In the genomic region with DNA sequence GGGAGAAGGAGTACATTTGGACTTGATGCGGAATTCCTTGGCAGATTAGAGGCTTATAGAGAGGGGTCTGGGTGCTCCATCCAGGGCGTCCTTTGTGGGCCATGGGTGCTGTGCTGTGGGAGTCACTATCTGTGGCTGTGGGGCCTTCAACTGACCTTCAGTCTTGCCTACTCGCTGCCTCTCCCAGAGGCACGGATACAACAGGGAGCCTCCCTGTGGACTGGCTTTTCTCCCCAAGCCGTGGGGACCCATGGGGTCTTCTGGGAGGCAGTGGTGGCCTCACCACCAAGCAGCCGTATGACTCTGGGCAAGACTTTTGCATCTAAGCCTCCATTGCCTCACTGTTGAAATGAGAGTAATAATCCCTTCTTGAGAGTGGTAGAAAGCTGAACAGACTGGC, we compare ENCODE assay signal across 16 cellular contexts.
DNase-seq lines count a peak whose midpoint lies in the region; ATAC-seq, FAIRE-seq and TF ChIP-seq lines count a peak whose summit lies in the region.
"Had no signal": no experiment of that assay in that cellular context is flagged by ENCODE, and none has a peak within 500 bp of the region (broad histone marks: within the 10 kb centered on the region; RNA-seq: fewer than 3 reads in every experiment).

No MANE protein-coding gene starts in this region.

- 0% methylated on average over 1 of the region's 6 CpGs for WGBS in HepG2 (ENCODE audit: low lambda C conversion rate)
- no CpG with 5 or more reads among the region's 6 CpGs for WGBS in right lobe of liver (ENCODE audit: insufficient coverage, low coverage, low lambda C conversion rate, missing lambda C conversion rate)
- 57 to 61% methylated on average over 5 to 6 of the region's 6 CpGs for WGBS in body of pancreas, 2 donors

- H4K20me1 ChIP-seq in HepG2 (ENCODE audit: insufficient read depth, low read length), result no peaks in the 10 kb centered on the region

- H3K36me3 ChIP-seq in HepG2 (replicated peaks in 1 of 2; ENCODE audit: control insufficient read depth in 1 of 2, insufficient read depth in 2 of 2, low read length in 2 of 2) (no peaks in the 10 kb centered on the region), right lobe of liver (no peaks in the 10 kb centered on the region), SK-N-MC (ENCODE audit: insufficient read depth, low read length) (no peaks in the 10 kb centered on the region), body of pancreas (replicated peaks in 1 of 2; ENCODE audit: insufficient read depth in 1 of 2, low read depth in 2 of 2) (no peaks in the 10 kb centered on the region)
- no peaks in the 10 kb centered on the region for H3K36me3 ChIP-seq in effector memory CD4-positive, alpha-beta T cell (ENCODE audit: control insufficient read depth, insufficient read depth, low read length)
- H3K36me3 ChIP-seq: BE2C had no signal

- peaks cover 12% of the 10 kb centered on the region for H3K4me1 Mint-ChIP-seq in stimulated activated effector memory CD8-positive, alpha-beta T cell treated with anti-CD3 and anti-CD28 coated beads, Interleukin-12 subunit alpha, Interleukin-12 subunit beta, amount 100 ng/mL, for 72 hours

- no peaks in the 10 kb centered on the region for H3K79me2 ChIP-seq in HepG2 (ENCODE audit: insufficient read depth, low read length)

- POLR2A ChIA-PET in HepG2 (lab: Yijun Ruan, JAX), result no interaction called here

- ATAC-seq in HepG2 (peak; percentile 6; the same call in 1 of the 3 replicates), right lobe of liver (no peak), body of pancreas (no peak)
- no peak for ATAC-seq in stimulated activated effector memory CD8-positive, alpha-beta T cell treated with anti-CD3 and anti-CD28 coated beads, Interleukin-12 subunit alpha, Interleukin-12 subunit beta, amount 100 ng/mL, for 72 hours

- in situ Hi-C loops in HepG2 (cut with HindIII; ENCODE audit: extremely low pct_ligation_motif_present, low pct_unique_long_range_greater_than_20kb), result loop anchor here (5.0 kb wide), 2 partner anchors 135 to 800 kb away; no protein-coding TSS in a partner anchor

- no peak for TF ChIP-seq CTCF in HepG2 (CRISPR knock-in tag; IDR thresholded peaks at IDR 0.05)
- TF ChIP-seq CTCF in right lobe of liver (IDR thresholded peaks at IDR 0.05), result no peak
- TF ChIP-seq CTCF in body of pancreas (IDR thresholded peaks at IDR 0.05), result no peak

- CTCF ChIA-PET in HepG2 (lab: Yijun Ruan, JAX; ENCODE audit: low intra/inter-chr PET ratio, low total read pairs), result interaction anchor here (2.0 kb wide), 1 partner anchor 801 kb away, joined by 17 read pairs; no protein-coding TSS in a partner anchor

- intact Hi-C loops in HepG2 (cut with micrococcal nuclease; ENCODE audit: unreplicated experiment) (no loop called here), right lobe of liver (cut with DNase I) (loop anchor here (10.0 kb wide), 1 partner anchor 803 kb away; no protein-coding TSS in a partner anchor), body of pancreas (cut with DNase I) (loop anchor here (10.0 kb wide), 1 partner anchor 803 kb away; no protein-coding TSS in a partner anchor)

- no peak for TF ChIP-seq EP300 in HepG2 (IDR thresholded peaks at IDR 0.05; ENCODE audit: low read depth in 2 of 2, low read length in 2 of 2)
- no peak for TF ChIP-seq EP300 in HepG2 (CRISPR knock-in tag; IDR thresholded peaks at IDR 0.05; ENCODE audit: borderline replicate concordance)

- H3K4me3 Mint-ChIP-seq in stimulated activated effector memory CD8-positive, alpha-beta T cell treated with anti-CD3 and anti-CD28 coated beads, Interleukin-12 subunit alpha, Interleukin-12 subunit beta, amount 100 ng/mL, for 72 hours, result no peak overlapping the region
- H3K4me3 Mint-ChIP-seq: CD14-positive monocyte; CD4-positive, alpha-beta memory T cell; H9 had no signal

- no peaks in the 10 kb centered on the region for H3K9me3 ChIP-seq in HepG2 (ENCODE audit: low read length)
- H3K9me3 ChIP-seq in right lobe of liver, result no peaks in the 10 kb centered on the region
- H3K9me3 ChIP-seq in SK-N-MC (ENCODE audit: low read depth, low read length), result no peaks in the 10 kb centered on the region
- H3K9me3 ChIP-seq in effector memory CD4-positive, alpha-beta T cell (ENCODE audit: control insufficient read depth, low read length), result no peaks in the 10 kb centered on the region
- no peaks in the 10 kb centered on the region for H3K9me3 ChIP-seq in body of pancreas
- H3K9me3 ChIP-seq: BE2C had no signal

- no peak overlapping the region for H2AFZ ChIP-seq in HepG2 (ENCODE audit: low read length)

- no peak overlapping the region for H3K9ac ChIP-seq in HepG2 (ENCODE audit: insufficient read depth, low read depth, low read length)
- peak overlapping the region; percentile 15 for H3K9ac ChIP-seq in SK-N-MC (ENCODE audit: insufficient read length)

- H3K27me3 ChIP-seq in HepG2 (ENCODE audit: control insufficient read depth in 1 of 2, insufficient read depth in 2 of 2, low read length in 2 of 2), result 0 out of 5 replicates have a peak, but pooled peaks cover 0 to 4% of the 10 kb centered on the region in 2 experiments
- H3K27me3 ChIP-seq in right lobe of liver, result no peaks in the 10 kb centered on the region
- no peaks in the 10 kb centered on the region for H3K27me3 ChIP-seq in effector memory CD4-positive, alpha-beta T cell (replicated peaks; ENCODE audit: control insufficient read depth, insufficient read depth, low read length, poor library complexity, severe bottlenecking)
- H3K27me3 ChIP-seq in body of pancreas, result no peaks in the 10 kb centered on the region
- H3K27me3 ChIP-seq: BE2C had no signal

- no TSS peak for BruUV-seq in HepG2 (replicated peaks; lab: Mats Ljungman, UMichigan)

- H3K4me2 ChIP-seq in HepG2 (ENCODE audit: low read depth, low read length), result no peak overlapping the region

- FAIRE-seq in HepG2 (lab: Jason Lieb, UNC), result no peak
- FAIRE-seq: H1 had no signal

- no peak for TF ChIP-seq RAD21 in HepG2 (CRISPR knock-in tag; IDR thresholded peaks at IDR 0.05)

- H3K9me3 Mint-ChIP-seq in stimulated activated effector memory CD8-positive, alpha-beta T cell treated with anti-CD3 and anti-CD28 coated beads, Interleukin-12 subunit alpha, Interleukin-12 subunit beta, amount 100 ng/mL, for 72 hours, result no peaks in the 10 kb centered on the region
- H3K9me3 Mint-ChIP-seq: CD14-positive monocyte; CD4-positive, alpha-beta memory T cell had no signal

- TF ChIP-seq POLR2A in HepG2 (IDR thresholded peaks at IDR 0.05; ENCODE audit: insufficient read depth in 1 of 2, low read depth in 2 of 2, low read length in 2 of 2) (no peak), right lobe of liver (IDR thresholded peaks at IDR 0.05) (no peak), body of pancreas (IDR thresholded peaks at IDR 0.05) (no peak)

- H3K27ac ChIP-seq in HepG2 (ENCODE audit: extremely low read length, insufficient read depth, low read length) (no peak overlapping the region), right lobe of liver (no peak overlapping the region), SK-N-MC (no peak overlapping the region), body of pancreas (no peak overlapping the region)
- no peak overlapping the region for H3K27ac ChIP-seq in effector memory CD4-positive, alpha-beta T cell (ENCODE audit: insufficient read depth, low read length, poor library complexity, severe bottlenecking)

- no peak for DNase-seq in HepG2 (ENCODE audit: low spot score)
- DNase-seq in right lobe of liver, result no peak
- no peak for DNase-seq in SK-N-MC (ENCODE audit: low read depth, low spot score)
- no peak for DNase-seq in stimulated activated effector memory CD8-positive, alpha-beta T cell treated with anti-CD3 and anti-CD28 coated beads, Interleukin-12 subunit alpha, Interleukin-12 subunit beta, amount 100 ng/mL, for 72 hours (ENCODE audit: low spot score in 2 of 2)
- no peak for DNase-seq in effector memory CD4-positive, alpha-beta T cell
- no peak for DNase-seq in body of pancreas
- DNase-seq in NCI-H1048 (lab: John Stamatoyannopoulos, UW), result no peak
- DNase-seq: 8988T; ACHN; BE2C; CD4-positive, alpha-beta memory T cell; DMS79 treated with DMSO at 0.1 percent for 48 hours; GF-D8; H9 had no signal

- H3K4me3 ChIP-seq in HepG2 (replicated peaks in 1 of 3; ENCODE audit: insufficient read depth in 1 of 3, low read depth in 2 of 3, low read length in 3 of 3) (no peak overlapping the region), right lobe of liver (no peak overlapping the region), SK-N-MC (no peak overlapping the region), body of pancreas (no peak overlapping the region)
- H3K4me3 ChIP-seq in effector memory CD4-positive, alpha-beta T cell (ENCODE audit: insufficient read depth, low read depth, low read length, poor library complexity, severe bottlenecking), result no peak overlapping the region

- peaks cover 12% of the 10 kb centered on the region for H3K4me1 ChIP-seq in HepG2 (ENCODE audit: insufficient read depth, low read length)
- no peaks in the 10 kb centered on the region for H3K4me1 ChIP-seq in right lobe of liver
- no peaks in the 10 kb centered on the region for H3K4me1 ChIP-seq in effector memory CD4-positive, alpha-beta T cell (ENCODE audit: control insufficient read depth, insufficient read depth, low read length, poor library complexity, severe bottlenecking)
- H3K4me1 ChIP-seq in body of pancreas, result peaks cover 6% of the 10 kb centered on the region
- H3K4me1 ChIP-seq: BE2C had no signal

- no peaks in the 10 kb centered on the region for H3K36me3 Mint-ChIP-seq in stimulated activated effector memory CD8-positive, alpha-beta T cell treated with anti-CD3 and anti-CD28 coated beads, Interleukin-12 subunit alpha, Interleukin-12 subunit beta, amount 100 ng/mL, for 72 hours
- H3K36me3 Mint-ChIP-seq: CD14-positive monocyte; CD4-positive, alpha-beta memory T cell had no signal

- peak overlapping the region; percentile 3 for H3K27ac Mint-ChIP-seq in stimulated activated effector memory CD8-positive, alpha-beta T cell treated with anti-CD3 and anti-CD28 coated beads, Interleukin-12 subunit alpha, Interleukin-12 subunit beta, amount 100 ng/mL, for 72 hours

TF ChIP-seq in HepG2, 621 proteins besides CTCF, POLR2A, EP300 and RAD21 (continues in another document):
- no peak for TF ChIP-seq ZNF138 (CRISPR knock-in tag; IDR thresholded peaks at IDR 0.05; ENCODE audit: low read depth)
- no peak for TF ChIP-seq JUNB (CRISPR knock-in tag; IDR thresholded peaks at IDR 0.05; ENCODE audit: borderline replicate concordance)
- TF ChIP-seq ZNF230 (CRISPR knock-in tag; IDR thresholded peaks at IDR 0.05), result no peak
- TF ChIP-seq ZNF354B (CRISPR knock-in tag; IDR thresholded peaks at IDR 0.05), result no peak
- TF ChIP-seq ZNF780A (CRISPR knock-in tag; IDR thresholded peaks at IDR 0.05), result no peak
- TF ChIP-seq ZNF878 (CRISPR knock-in tag; IDR thresholded peaks at IDR 0.05), result no peak
- no peak for TF ChIP-seq ZNF451 (CRISPR knock-in tag; IDR thresholded peaks at IDR 0.05)
- no peak for TF ChIP-seq JARID2 (CRISPR knock-in tag; IDR thresholded peaks at IDR 0.05; ENCODE audit: insufficient replicate concordance)
- TF ChIP-seq ZFP62 (CRISPR knock-in tag; IDR thresholded peaks at IDR 0.05), result no peak
